ENCODE assay signal across 13 cellular contexts in the genomic region with DNA sequence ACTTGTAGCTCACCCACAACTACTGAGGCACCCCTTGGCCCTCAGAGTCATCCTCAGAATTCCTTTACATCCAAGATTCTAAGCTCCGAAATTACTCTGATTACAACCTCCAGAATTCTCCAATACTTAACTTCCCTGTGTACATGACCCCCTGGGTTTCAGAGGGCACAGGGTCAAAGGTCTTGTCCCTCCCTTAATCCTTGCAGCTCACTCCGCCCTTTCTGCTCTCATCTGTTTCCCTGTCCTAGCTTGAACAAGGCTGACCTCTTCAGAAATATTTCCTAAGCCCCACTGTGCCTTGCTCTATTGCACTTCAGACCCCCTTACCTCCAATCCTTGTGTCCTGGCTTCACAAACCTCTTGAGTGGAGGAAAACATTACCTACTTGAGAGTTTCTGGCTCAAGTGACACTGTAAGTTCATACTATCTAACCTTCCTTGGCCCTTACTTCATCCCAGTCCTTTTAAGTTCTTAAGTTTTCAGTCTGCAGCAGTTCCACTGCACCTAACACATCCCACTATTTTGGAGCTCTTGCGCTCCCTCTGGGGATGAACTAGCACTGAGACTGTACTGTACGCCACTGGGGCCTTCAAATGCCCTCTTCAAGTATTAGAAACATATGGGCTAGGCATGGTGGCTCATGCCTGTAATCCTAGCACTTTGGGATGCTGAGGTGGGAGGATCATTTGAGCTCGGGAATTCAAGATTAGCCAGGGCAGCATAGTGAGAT. TPM values are rescaled to one million over a fixed set of nuclear protein-coding genes. Genes with fewer than 3 reads are reported as not detected.
DNase-seq lines count a peak whose midpoint lies in the region; ATAC-seq, FAIRE-seq and TF ChIP-seq lines count a peak whose summit lies in the region.
"Had no signal": no experiment of that assay in that cellular context is flagged by ENCODE, and none has a peak within 500 bp of the region (broad histone marks: within the 10 kb centered on the region; RNA-seq: fewer than 3 reads in every experiment).

No MANE protein-coding gene starts in this region.

- TF ChIP-seq RAD21 in GM12878 (IDR thresholded peaks at IDR 0.05; ENCODE audit: insufficient read depth, low read depth, low read length), result no peak

- BruUV-seq in MCF 10A (replicated peaks; lab: Mats Ljungman, UMichigan) (no TSS peak), mammary epithelial cell (replicated peaks; lab: Mats Ljungman, UMichigan) (no TSS peak), GM12878 (replicated peaks; lab: Mats Ljungman, UMichigan) (no TSS peak)

- intact Hi-C loops in MCF 10A (cut with micrococcal nuclease), result loop anchor here (10.0 kb wide), 1 partner anchor 49 kb away; no protein-coding TSS in a partner anchor
- intact Hi-C loops in mammary epithelial cell (cut with micrococcal nuclease), result loop anchor here (2.0 kb wide), 1 partner anchor 19 kb away; no protein-coding TSS in a partner anchor
- intact Hi-C loops in GM12878 (cut with micrococcal nuclease; ENCODE audit: unreplicated experiment), result no loop called here
- intact Hi-C loops in lower lobe of right lung (cut with DNase I), result no loop called here

- DNase-seq in MCF 10A (ENCODE audit: unreplicated experiment) (no peak), mammary epithelial cell (no peak), GM12878 (ENCODE audit: low read depth, low spot score) (no peak), lower lobe of right lung (no peak), GM10266 (ENCODE audit: extremely low spot score) (no peak)
- DNase-seq: activated gamma-delta T cell, brain microvascular endothelial cell, DMS153, psoas muscle had no signal

- CTCF ChIA-PET in MCF 10A (lab: Yijun Ruan, JAX) (interaction anchor here (0.6 to 6.5 kb wide), 5 partner anchors 11 to 214 kb away, joined by 3 to 48 read pairs (median 4); no protein-coding TSS in a partner anchor), mammary epithelial cell (lab: Charles Lee; ENCODE audit: low non-redundant PET) (no interaction called here), GM12878 (lab: Yijun Ruan, JAX) (interaction anchor here (0.6 to 2.7 kb wide), 9 partner anchors 9 to 356 kb away, joined by 3 to 17 read pairs (median 3); a partner anchor contains a TSS)

- H3K9me3 ChIP-seq in mammary epithelial cell (replicated peaks; ENCODE audit: insufficient read depth, low read length) (no peaks in the 10 kb centered on the region), GM12878 (replicated peaks; ENCODE audit: control insufficient read depth, insufficient read depth, low read length) (no peaks in the 10 kb centered on the region; the same call in 2 of the 3 replicates), lower lobe of right lung (no peaks in the 10 kb centered on the region)
- H3K9me3 ChIP-seq: psoas muscle had no signal

- H3K27ac Mint-ChIP-seq in MCF 10A (ENCODE audit: low read depth, unreplicated experiment), result peak overlapping the region; percentile 20

- 88% methylated on average over 5 of the region's 5 CpGs for WGBS in mammary epithelial cell (ENCODE audit: low coverage, missing lambda C conversion rate)
- 95% methylated on average over 5 of the region's 5 CpGs for WGBS in GM12878 (ENCODE audit: insufficient coverage, insufficient replicate concordance, low lambda C conversion rate, missing lambda C conversion rate)
- WGBS in urinary bladder, result 84% methylated on average over 5 of the region's 5 CpGs

- H3K9me3 Mint-ChIP-seq in MCF 10A (ENCODE audit: unreplicated experiment), result no peaks in the 10 kb centered on the region

- H3K4me2 ChIP-seq in mammary epithelial cell (ENCODE audit: insufficient read depth, low read depth, low read length) (no peak overlapping the region), GM12878 (ENCODE audit: control insufficient read depth, insufficient read depth) (peak overlapping the region; percentile 47)

- H4K20me1 ChIP-seq in mammary epithelial cell (ENCODE audit: insufficient read depth, low read length) (peaks cover 2% of the 10 kb centered on the region), GM12878 (ENCODE audit: control insufficient read depth, insufficient read depth) (peaks cover 19% of the 10 kb centered on the region)

- ATAC-seq in GM12878 (no peak), lower lobe of right lung (peak; percentile 13 to 51), GM19452 (IDR thresholded peaks at IDR 0.05; ENCODE audit: unreplicated experiment) (no peak), HG03135 (IDR thresholded peaks at IDR 0.05; ENCODE audit: unreplicated experiment) (no peak)
- ATAC-seq: psoas muscle had no signal

- H3K4me1 ChIP-seq in mammary epithelial cell (ENCODE audit: insufficient read depth, low read length), result peaks cover 36% of the 10 kb centered on the region
- H3K4me1 ChIP-seq in GM12878 (ENCODE audit: control insufficient read depth, insufficient read depth, low read length), result peaks cover 22% of the 10 kb centered on the region
- peaks cover 96% of the 10 kb centered on the region for H3K4me1 ChIP-seq in lower lobe of right lung
- peaks cover 6% of the 10 kb centered on the region for H3K4me1 ChIP-seq in urinary bladder (ENCODE audit: insufficient read depth)

- H3K27me3 Mint-ChIP-seq in MCF 10A (ENCODE audit: insufficient read depth, unreplicated experiment), result no peaks in the 10 kb centered on the region

- POLR2A ChIA-PET in MCF 10A (lab: Yijun Ruan, JAX) (interaction anchor here (0.6 to 7.0 kb wide), 3 partner anchors 19 to 209 kb away, joined by 3 to 46 read pairs (median 8); no protein-coding TSS in a partner anchor), GM12878 (lab: Charles Lee) (interaction anchor here (0.5 to 1.3 kb wide), 4 partner anchors 12 to 233 kb away, joined by 3 to 4 read pairs (median 3); no protein-coding TSS in a partner anchor)

- no peak for FAIRE-seq in GM12878 (lab: Jason Lieb, UNC)
- FAIRE-seq: H1 had no signal

- no peak overlapping the region for H3K27ac ChIP-seq in mammary epithelial cell (ENCODE audit: insufficient read depth, low read depth, low read length)
- H3K27ac ChIP-seq in GM12878 (ENCODE audit: control insufficient read depth, insufficient read depth), result no peak overlapping the region
- peak overlapping the region; percentile 42 for H3K27ac ChIP-seq in lower lobe of right lung
- peak overlapping the region; percentile 39 for H3K27ac ChIP-seq in urinary bladder (ENCODE audit: low read depth)
- H3K27ac ChIP-seq: brain microvascular endothelial cell, psoas muscle had no signal

- H3K79me2 ChIP-seq in mammary epithelial cell (ENCODE audit: insufficient read depth, low read length) (peaks cover 94% of the 10 kb centered on the region), GM12878 (ENCODE audit: control insufficient read depth, insufficient read depth, low read length) (peaks cover 96% of the 10 kb centered on the region)

- TF ChIP-seq CTCF in MCF 10A (IDR thresholded peaks at IDR 0.05; ENCODE audit: unreplicated experiment) (no peak), mammary epithelial cell (conservative IDR thresholded peaks at IDR 0.05 in 1 of 2, IDR thresholded peaks at IDR 0.05 in 1 of 2; ENCODE audit: extremely low read depth in 1 of 2, insufficient read depth in 1 of 2, low read depth in 1 of 2, low read length in 2 of 2) (no peak), GM12878 (IDR thresholded peaks at IDR 0.05 in 2 of 3, conservative IDR thresholded peaks at IDR 0.05 in 1 of 3; ENCODE audit: control insufficient read depth in 2 of 3, extremely low read depth in 1 of 3, insufficient read depth in 1 of 3, low read depth in 3 of 3, low read length in 3 of 3) (no peak), lower lobe of right lung (IDR thresholded peaks at IDR 0.05) (no peak), GM10266 (IDR thresholded peaks at IDR 0.05; ENCODE audit: control insufficient read depth, insufficient read depth, low read depth, missing control alignments) (no peak)

- no peak for TF ChIP-seq POLR2A in GM12878 (IDR thresholded peaks at IDR 0.05; ENCODE audit: low read depth, low read length)

- H3K4me3 Mint-ChIP-seq in MCF 10A (ENCODE audit: unreplicated experiment), result no peak overlapping the region

- H3K27me3 ChIP-seq in mammary epithelial cell (ENCODE audit: insufficient read depth, low read length) (no peaks in the 10 kb centered on the region), GM12878 (replicated peaks in 1 of 2; ENCODE audit: control insufficient read depth in 2 of 2, insufficient read depth in 2 of 2, low read length in 1 of 2) (no peaks in the 10 kb centered on the region), lower lobe of right lung (ENCODE audit: low read depth) (no peaks in the 10 kb centered on the region)
- H3K27me3 ChIP-seq: brain microvascular endothelial cell had no signal

- H3K9ac ChIP-seq in mammary epithelial cell (ENCODE audit: insufficient read depth, low read length) (no peak overlapping the region), GM12878 (ENCODE audit: control insufficient read depth, insufficient read depth, low read length) (no peak overlapping the region)

- peaks cover 6% of the 10 kb centered on the region for H3K36me3 Mint-ChIP-seq in MCF 10A (ENCODE audit: insufficient read depth, unreplicated experiment)

- in situ Hi-C loops in mammary epithelial cell (cut with MboI; ENCODE audit: low sequenced_read_pairs in 2 of 2), result no loop called here
- in situ Hi-C loops in GM12878 (cut with MboI), result loop anchor here (10.0 to 25.0 kb wide), 2 partner anchors 49 to 1467 kb away; a partner anchor contains a TSS

- RAD21 ChIA-PET in GM12878 (lab: Charles Lee; ENCODE audit: unreplicated experiment), result interaction anchor here (0.9 to 1.9 kb wide), 7 partner anchors 12 to 248 kb away, joined by 3 to 8 read pairs (median 6); no protein-coding TSS in a partner anchor

- SMC1A ChIA-PET in GM12878 (lab: Charles Lee; ENCODE audit: uncharacterized antibody, unreplicated experiment), result interaction anchor here (0.7 to 2.1 kb wide), 12 partner anchors 12 to 249 kb away, joined by 3 to 9 read pairs (median 3); no protein-coding TSS in a partner anchor

- H2AFZ ChIP-seq in mammary epithelial cell (ENCODE audit: low read depth, low read length) (no peak overlapping the region), GM12878 (ENCODE audit: control insufficient read depth, low read depth, low read length) (no peak overlapping the region)

- no peak for TF ChIP-seq EP300 in GM12878 (IDR thresholded peaks at IDR 0.05; ENCODE audit: borderline replicate concordance in 1 of 2, control insufficient read depth in 1 of 2, low read depth in 2 of 2, low read length in 2 of 2)

- H3K4me1 Mint-ChIP-seq in MCF 10A (ENCODE audit: insufficient read depth, unreplicated experiment), result peaks cover 19% of the 10 kb centered on the region

- H3K4me3 ChIP-seq in mammary epithelial cell (replicated peaks in 1 of 3; ENCODE audit: insufficient read depth in 1 of 3, low read depth in 2 of 3, low read length in 3 of 3), result no peak overlapping the region
- H3K4me3 ChIP-seq in GM12878, result peak overlapping the region; percentile 13; the same call in 1 of the 2 replicates
- no peak overlapping the region for H3K4me3 ChIP-seq in lower lobe of right lung
- H3K4me3 ChIP-seq in urinary bladder (ENCODE audit: low read depth, low read length), result no peak overlapping the region
- H3K4me3 ChIP-seq: psoas muscle had no signal

- H3K36me3 ChIP-seq in mammary epithelial cell (ENCODE audit: insufficient read depth, low read length) (no peaks in the 10 kb centered on the region), GM12878 (ENCODE audit: control insufficient read depth in 2 of 2, insufficient read depth in 2 of 2, low read length in 1 of 2) (peaks cover 0 to 5% of the 10 kb centered on the region in 2 experiments; a peak in 2 of 4 replicates), lower lobe of right lung (no peaks in the 10 kb centered on the region), urinary bladder (ENCODE audit: insufficient read depth) (no peaks in the 10 kb centered on the region)
- H3K36me3 ChIP-seq: brain microvascular endothelial cell had no signal

- dilution Hi-C loops in mammary epithelial cell (cut with HindIII; ENCODE audit: low sequenced_read_pairs), result loop anchor here (25.0 kb wide), 1 partner anchor 242 kb away; no protein-coding TSS in a partner anchor

RNA-seq across cellular contexts. Expression of a gene that starts 6.2 kb away (rescaled TPM):
- total RNA-seq in MCF 10A (2022) (26.2 and 27.9 TPM in 2 replicates), mammary epithelial cell (10 to 100 TPM; 32.8 to 34.3 TPM), GM12878 (2014; rRNA removed) (17.9 and 19.9 TPM in 2 replicates), GM12878 (2014; rRNA removed; fragmentation: Illumina TruSeq; extraction: Trizol) (28.6 and 29.5 TPM in 2 replicates), GM12878 (2021) (26.7 and 30.6 TPM in 2 replicates), lower lobe of right lung (64.9 TPM), urinary bladder (56.6 TPM)
- polyA plus RNA-seq in mammary epithelial cell (10.5 TPM), GM12878 (2011; rRNA removed) (32.6 and 46.6 TPM in 2 replicates), GM12878 (2014; fragmentation: Illumina TruSeq; extraction: Trizol) (28.0 and 31.6 TPM in 2 replicates), GM12878 (2014; fragmentation: Nextera tagmentation; extraction: Ambion mirVana) (1 to 10 TPM; 2.5 to 3.2 TPM), GM12878 (2014; rRNA removed) (11.1 and 12.6 TPM in 2 replicates), GM12878 (2016; fragmentation: Nextera tagmentation; extraction: Ambion mirVana) (10 to 100 TPM in 1 of 2 experiments, 1 to 10 TPM in 1; 4.7 to 14.3 TPM), urinary bladder (14.1 TPM)
- 24.0 TPM for polyA minus RNA-seq in mammary epithelial cell
- 72.5 and 73.2 TPM in 2 replicates for total RNA-seq in GM12878 (2013; cell fraction: nucleolus; rRNA removed)
- 26.4 TPM for polyA plus RNA-seq in GM12878 (2011; ENCODE audit: low read depth)
- 11.7 and 14.2 TPM in 2 replicates for polyA plus RNA-seq in GM12878 (2011; cell fraction: cytosol; rRNA removed)
- 18.0 and 18.2 TPM in 2 replicates for polyA plus RNA-seq in GM12878 (2011; cell fraction: nucleus; rRNA removed)
- 15.9 and 21.5 TPM in 2 replicates for polyA plus RNA-seq in GM12878 (2012)
- 27.6 and 28.2 TPM in 2 replicates for polyA minus RNA-seq in GM12878 (2011; rRNA and poly(A)+ RNA removed)
- polyA minus RNA-seq in GM12878 (2011; cell fraction: cytosol; rRNA and poly(A)+ RNA removed), result 14.1 and 20.3 TPM in 2 replicates
- polyA minus RNA-seq in GM12878 (2011; cell fraction: nucleus; rRNA and poly(A)+ RNA removed), result 14.9 and 23.7 TPM in 2 replicates

Comparison
In these comparisons a context has a peak if more than half of its experiments do, and no peak if none do; other contexts are left out.
1. H3K27ac ChIP-seq: peak in lower lobe of right lung (single experiment) and urinary bladder (single experiment); none in mammary epithelial cell (single experiment) and GM12878 (single experiment).
2. ATAC-seq: peak in lower lobe of right lung (2 of 2); none in GM12878 (single experiment), GM19452 (single experiment) and HG03135 (single experiment).
3. intact Hi-C loops: an anchor here in MCF 10A (10.0 kb wide) and mammary epithelial cell (2.0 kb wide); none called in GM12878 and lower lobe of right lung.